In the genomic region with DNA sequence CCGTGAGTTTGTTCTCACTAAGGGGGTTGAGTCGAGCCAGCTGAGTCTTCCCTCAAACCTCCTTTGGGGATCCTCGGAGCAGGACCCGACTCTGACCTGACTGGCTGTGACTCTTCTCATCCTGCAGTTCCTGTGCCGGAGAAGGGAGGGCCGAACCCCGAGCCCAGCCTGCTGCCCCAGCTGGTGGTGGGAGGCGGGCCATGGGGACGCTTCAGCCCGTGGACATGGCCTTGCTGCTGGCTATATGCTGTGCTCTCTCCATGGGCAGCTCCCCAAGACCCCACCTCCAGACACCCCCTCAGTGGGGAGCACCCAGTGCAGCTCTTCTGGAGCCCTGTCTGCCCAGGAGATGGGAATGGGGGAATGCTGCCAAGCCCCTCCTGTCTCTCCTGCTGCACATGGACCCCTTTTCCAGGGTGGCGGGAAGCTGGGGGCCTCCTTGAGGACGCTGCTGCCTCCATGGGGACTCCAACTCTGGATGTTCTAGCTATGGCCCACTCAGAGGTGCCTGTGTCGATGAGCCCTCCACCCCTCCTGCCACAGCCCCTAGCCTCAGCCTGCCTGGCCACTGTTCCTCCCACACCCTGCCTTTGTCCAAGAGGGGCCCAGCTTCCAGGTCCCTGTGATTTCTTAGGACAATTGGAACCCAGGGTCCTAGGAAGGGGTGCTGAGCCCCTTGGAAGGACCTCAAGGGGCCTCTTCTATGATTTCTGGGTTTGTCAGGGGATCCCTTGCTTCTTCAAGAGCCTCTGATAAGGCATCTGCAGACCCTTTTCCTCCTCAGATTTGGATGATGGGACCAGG, we compare ENCODE assay signal across 3 cellular contexts.
TF ChIP-seq lines count a peak whose summit lies in the region.

No MANE protein-coding gene starts in this region.

TF ChIP-seq in SK-N-SH treated with all-trans-retinoic acid at 6 μM for 48 hours, 23 proteins besides CTCF, POLR2A, EP300 and RAD21 (continued from another document):
- TF ChIP-seq RARB (CRISPR knock-in tag; IDR thresholded peaks at IDR 0.05) (no peak), GLIS3 (CRISPR knock-in tag; IDR thresholded peaks at IDR 0.05) (no peak), TOX (CRISPR knock-in tag; IDR thresholded peaks at IDR 0.05; ENCODE audit: borderline replicate concordance) (no peak), OSR1 (CRISPR knock-in tag; IDR thresholded peaks at IDR 0.05) (no peak), ESRRG (CRISPR knock-in tag; IDR thresholded peaks at IDR 0.05) (no peak), ZFP30 (CRISPR knock-in tag; IDR thresholded peaks at IDR 0.05) (no peak), ZFP3 (CRISPR knock-in tag; IDR thresholded peaks at IDR 0.05) (no peak), ZC3H10 (CRISPR knock-in tag; IDR thresholded peaks at IDR 0.05) (no peak), ZNF8 (CRISPR knock-in tag; IDR thresholded peaks at IDR 0.05) (no peak), SNAI2 (CRISPR knock-in tag; IDR thresholded peaks at IDR 0.05) (no peak), ISL1 (CRISPR knock-in tag; IDR thresholded peaks at IDR 0.05) (no peak), ZNF565 (CRISPR knock-in tag; conservative IDR thresholded peaks at IDR 0.05; ENCODE audit: low read depth) (no peak), CSDC2 (CRISPR knock-in tag; IDR thresholded peaks at IDR 0.05) (no peak)
- TF ChIP-seq, protein P1, sequence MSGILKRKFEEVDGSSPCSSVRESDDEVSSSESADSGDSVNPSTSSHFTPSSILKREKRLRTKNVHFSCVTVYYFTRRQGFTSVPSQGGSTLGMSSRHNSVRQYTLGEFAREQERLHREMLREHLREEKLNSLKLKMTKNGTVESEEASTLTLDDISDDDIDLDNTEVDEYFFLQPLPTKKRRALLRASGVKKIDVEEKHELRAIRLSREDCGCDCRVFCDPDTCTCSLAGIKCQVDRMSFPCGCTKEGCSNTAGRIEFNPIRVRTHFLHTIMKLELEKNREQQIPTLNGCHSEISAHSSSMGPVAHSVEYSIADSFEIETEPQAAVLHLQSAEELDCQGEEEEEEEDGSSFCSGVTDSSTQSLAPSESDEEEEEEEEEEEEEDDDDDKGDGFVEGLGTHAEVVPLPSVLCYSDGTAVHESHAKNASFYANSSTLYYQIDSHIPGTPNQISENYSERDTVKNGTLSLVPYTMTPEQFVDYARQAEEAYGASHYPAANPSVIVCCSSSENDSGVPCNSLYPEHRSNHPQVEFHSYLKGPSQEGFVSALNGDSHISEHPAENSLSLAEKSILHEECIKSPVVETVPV (CRISPR knock-in tag; IDR thresholded peaks at IDR 0.05): no peak
- TF ChIP-seq, protein P2, sequence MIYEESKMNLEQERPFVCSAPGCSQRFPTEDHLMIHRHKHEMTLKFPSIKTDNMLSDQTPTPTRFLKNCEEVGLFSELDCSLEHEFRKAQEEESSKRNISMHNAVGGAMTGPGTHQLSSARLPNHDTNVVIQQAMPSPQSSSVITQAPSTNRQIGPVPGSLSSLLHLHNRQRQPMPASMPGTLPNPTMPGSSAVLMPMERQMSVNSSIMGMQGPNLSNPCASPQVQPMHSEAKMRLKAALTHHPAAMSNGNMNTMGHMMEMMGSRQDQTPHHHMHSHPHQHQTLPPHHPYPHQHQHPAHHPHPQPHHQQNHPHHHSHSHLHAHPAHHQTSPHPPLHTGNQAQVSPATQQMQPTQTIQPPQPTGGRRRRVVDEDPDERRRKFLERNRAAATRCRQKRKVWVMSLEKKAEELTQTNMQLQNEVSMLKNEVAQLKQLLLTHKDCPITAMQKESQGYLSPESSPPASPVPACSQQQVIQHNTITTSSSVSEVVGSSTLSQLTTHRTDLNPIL (CRISPR knock-in tag; IDR thresholded peaks at IDR 0.05; ENCODE audit: low read depth): no peak
- TF ChIP-seq, protein P3, sequence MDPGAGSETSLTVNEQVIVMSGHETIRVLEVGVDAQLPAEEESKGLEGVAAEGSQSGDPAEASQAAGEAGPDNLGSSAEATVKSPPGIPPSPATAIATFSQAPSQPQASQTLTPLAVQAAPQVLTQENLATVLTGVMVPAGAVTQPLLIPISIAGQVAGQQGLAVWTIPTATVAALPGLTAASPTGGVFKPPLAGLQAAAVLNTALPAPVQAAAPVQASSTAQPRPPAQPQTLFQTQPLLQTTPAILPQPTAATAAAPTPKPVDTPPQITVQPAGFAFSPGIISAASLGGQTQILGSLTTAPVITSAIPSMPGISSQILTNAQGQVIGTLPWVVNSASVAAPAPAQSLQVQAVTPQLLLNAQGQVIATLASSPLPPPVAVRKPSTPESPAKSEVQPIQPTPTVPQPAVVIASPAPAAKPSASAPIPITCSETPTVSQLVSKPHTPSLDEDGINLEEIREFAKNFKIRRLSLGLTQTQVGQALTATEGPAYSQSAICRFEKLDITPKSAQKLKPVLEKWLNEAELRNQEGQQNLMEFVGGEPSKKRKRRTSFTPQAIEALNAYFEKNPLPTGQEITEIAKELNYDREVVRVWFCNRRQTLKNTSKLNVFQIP (CRISPR knock-in tag; IDR thresholded peaks at IDR 0.05; ENCODE audit: borderline replicate concordance, low read depth): no peak

TF ChIP-seq in SK-N-SH, 30 proteins besides CTCF, POLR2A, EP300 and RAD21:
- TF ChIP-seq, protein P4, sequence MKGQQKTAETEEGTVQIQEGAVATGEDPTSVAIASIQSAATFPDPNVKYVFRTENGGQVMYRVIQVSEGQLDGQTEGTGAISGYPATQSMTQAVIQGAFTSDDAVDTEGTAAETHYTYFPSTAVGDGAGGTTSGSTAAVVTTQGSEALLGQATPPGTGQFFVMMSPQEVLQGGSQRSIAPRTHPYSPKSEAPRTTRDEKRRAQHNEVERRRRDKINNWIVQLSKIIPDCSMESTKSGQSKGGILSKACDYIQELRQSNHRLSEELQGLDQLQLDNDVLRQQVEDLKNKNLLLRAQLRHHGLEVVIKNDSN (IDR thresholded peaks at IDR 0.05; ENCODE audit: borderline replicate concordance, low read depth): no peak
- no peak for TF ChIP-seq FOSL2 (IDR thresholded peaks at IDR 0.05; ENCODE audit: borderline replicate concordance, low read depth)
- TF ChIP-seq RXRA (IDR thresholded peaks at IDR 0.05; ENCODE audit: borderline replicate concordance, low read depth): no peak
- no peak for TF ChIP-seq FOXM1 (IDR thresholded peaks at IDR 0.05; ENCODE audit: low read depth)
- TF ChIP-seq GATA2 (CRISPR knock-in tag; IDR thresholded peaks at IDR 0.05): no peak
- no peak for TF ChIP-seq NFIC (IDR thresholded peaks at IDR 0.05; ENCODE audit: borderline replicate concordance)
- TF ChIP-seq, protein P5, sequence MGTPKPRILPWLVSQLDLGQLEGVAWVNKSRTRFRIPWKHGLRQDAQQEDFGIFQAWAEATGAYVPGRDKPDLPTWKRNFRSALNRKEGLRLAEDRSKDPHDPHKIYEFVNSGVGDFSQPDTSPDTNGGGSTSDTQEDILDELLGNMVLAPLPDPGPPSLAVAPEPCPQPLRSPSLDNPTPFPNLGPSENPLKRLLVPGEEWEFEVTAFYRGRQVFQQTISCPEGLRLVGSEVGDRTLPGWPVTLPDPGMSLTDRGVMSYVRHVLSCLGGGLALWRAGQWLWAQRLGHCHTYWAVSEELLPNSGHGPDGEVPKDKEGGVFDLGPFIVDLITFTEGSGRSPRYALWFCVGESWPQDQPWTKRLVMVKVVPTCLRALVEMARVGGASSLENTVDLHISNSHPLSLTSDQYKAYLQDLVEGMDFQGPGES (IDR thresholded peaks at IDR 0.05; ENCODE audit: low read depth, low read length): no peak
- no peak for TF ChIP-seq YY1 (IDR thresholded peaks at IDR 0.05; ENCODE audit: low read depth)
TF ChIP-seq in SK-N-SH: peak in this region for 0.

TF ChIP-seq in GM12891, 5 proteins besides CTCF, POLR2A, EP300 and RAD21 (continued from another document):
- TF ChIP-seq POU2F2 (IDR thresholded peaks at IDR 0.05; ENCODE audit: low read depth, low read length): no peak; the same call in 1 of the 2 replicates
